ENCODE assay signal across 11 cellular contexts in genomic region chr15:63211549-63211948, GRCh38. TPM values are rescaled to one million over a fixed set of nuclear protein-coding genes. Genes with fewer than 3 reads are reported as not detected.
DNase-seq lines count a peak whose midpoint lies in the region; ATAC-seq and TF ChIP-seq lines count a peak whose summit lies in the region.
"Had no signal": no experiment of that assay in that cellular context is flagged by ENCODE, and none has a peak within 500 bp of the region (broad histone marks: within the 10 kb centered on the region; RNA-seq: fewer than 3 reads in every experiment).

No MANE protein-coding gene starts in this region.

- peak overlapping the region; percentile 63 for H3K4me3 Mint-ChIP-seq in activated T-cell treated with anti-CD3 and anti-CD28 coated beads, Interleukin-2, amount 50 U/mL, for 4 hours
- peak overlapping the region; percentile 71 for H3K4me3 Mint-ChIP-seq in T-helper 17 cell

- H3K36me3 ChIP-seq in esophagus squamous epithelium (no peaks in the 10 kb centered on the region), suprapubic skin (no peaks in the 10 kb centered on the region)
- H3K36me3 ChIP-seq: BE2C had no signal

- no peaks in the 10 kb centered on the region for H3K27me3 Mint-ChIP-seq in activated T-cell treated with anti-CD3 and anti-CD28 coated beads, Interleukin-2, amount 50 U/mL, for 4 hours (ENCODE audit: low read depth)
- H3K27me3 Mint-ChIP-seq in T-helper 17 cell: no peaks in the 10 kb centered on the region

- TF ChIP-seq EP300 in suprapubic skin (IDR thresholded peaks at IDR 0.05): no peak

- no peaks in the 10 kb centered on the region for H3K9me3 Mint-ChIP-seq in activated T-cell treated with anti-CD3 and anti-CD28 coated beads, Interleukin-2, amount 50 U/mL, for 4 hours

- peaks cover 0 to 48% (median 27%) of the 10 kb centered on the region in 3 donors for H3K4me1 ChIP-seq in esophagus squamous epithelium
- peaks cover 40% of the 10 kb centered on the region for H3K4me1 ChIP-seq in suprapubic skin
- H3K4me1 ChIP-seq: BE2C had no signal

- DNase-seq in activated T-cell treated with anti-CD3 and anti-CD28 coated beads, Interleukin-2, amount 50 U/mL, for 4 hours: no peak
- no peak for DNase-seq in activated T-cell treated with anti-CD3 and anti-CD28 coated beads, Interleukin-2, amount 50 U/mL, for 48 hours
- DNase-seq in T-helper 17 cell (no peak), esophagus squamous epithelium (lab: John Stamatoyannopoulos, UW) (no peak), suprapubic skin (ENCODE audit: low spot score in 2 of 2) (no peak)
- DNase-seq: BE2C, kidney, NCI-H1092 had no signal

- H3K27ac ChIP-seq in esophagus squamous epithelium (peak overlapping the region in 3 of 4 donors; percentile 21 to 72 (median 68)), suprapubic skin (peak overlapping the region; percentile 76)

- peaks cover 86% of the 10 kb centered on the region for H3K4me1 Mint-ChIP-seq in activated T-cell treated with anti-CD3 and anti-CD28 coated beads, Interleukin-2, amount 50 U/mL, for 4 hours (ENCODE audit: low read depth)
- peaks cover 58% of the 10 kb centered on the region for H3K4me1 Mint-ChIP-seq in T-helper 17 cell

- TF ChIP-seq POLR2A in esophagus squamous epithelium (IDR thresholded peaks at IDR 0.05) (no peak), suprapubic skin (IDR thresholded peaks at IDR 0.05) (no peak)

- ATAC-seq in activated T-cell treated with anti-CD3 and anti-CD28 coated beads, Interleukin-2, amount 50 U/mL, for 4 hours: peak; percentile 29 to 42
- ATAC-seq in T-helper 17 cell: no peak
- no peak for ATAC-seq in GM19324 (IDR thresholded peaks at IDR 0.05; ENCODE audit: low FRiP score, unreplicated experiment)
- no peak for ATAC-seq in HG03095 (IDR thresholded peaks at IDR 0.05; ENCODE audit: unreplicated experiment)
- no peak for ATAC-seq in GM21528 (IDR thresholded peaks at IDR 0.05; ENCODE audit: low FRiP score, unreplicated experiment)

- intact Hi-C loops in esophagus squamous epithelium (cut with DNase I): no loop called here

- H3K4me3 ChIP-seq in esophagus squamous epithelium (no peak overlapping the region), suprapubic skin (no peak overlapping the region)

- peak overlapping the region; percentile 94 for H3K27ac Mint-ChIP-seq in T-helper 17 cell

- WGBS in esophagus squamous epithelium, 2 donors: 84 to 94% methylated on average over 2 of the region's 2 CpGs
- 94% methylated on average over 2 of the region's 2 CpGs for WGBS in suprapubic skin

- TF ChIP-seq CTCF in esophagus squamous epithelium (IDR thresholded peaks at IDR 0.05): no peak
- no peak for TF ChIP-seq CTCF in suprapubic skin (IDR thresholded peaks at IDR 0.05)

- peaks cover 34% of the 10 kb centered on the region for H3K36me3 Mint-ChIP-seq in activated T-cell treated with anti-CD3 and anti-CD28 coated beads, Interleukin-2, amount 50 U/mL, for 4 hours (ENCODE audit: insufficient read depth)
- H3K36me3 Mint-ChIP-seq in T-helper 17 cell (ENCODE audit: low read depth): peaks cover 17% of the 10 kb centered on the region

- H3K27me3 ChIP-seq in esophagus squamous epithelium: no peaks in the 10 kb centered on the region
- no peaks in the 10 kb centered on the region for H3K27me3 ChIP-seq in suprapubic skin
- H3K27me3 ChIP-seq: BE2C had no signal

- H3K9me3 ChIP-seq in T-helper 17 cell (ENCODE audit: control insufficient read depth, low read length, poor library complexity, severe bottlenecking): no peaks in the 10 kb centered on the region
- H3K9me3 ChIP-seq in esophagus squamous epithelium: no peaks in the 10 kb centered on the region
- H3K9me3 ChIP-seq in suprapubic skin: no peaks in the 10 kb centered on the region
- H3K9me3 ChIP-seq: BE2C had no signal

RNA-seq across cellular contexts. Expression of gene RAB8B, which starts 22.1 kb away (rescaled TPM):
- total RNA-seq in activated T-cell treated with anti-CD3 and anti-CD28 coated beads, Interleukin-2, amount 50 U/mL, for 4 hours: 100 to 1,000 TPM; 127 to 166 (median 152) TPM
- total RNA-seq in T-helper 17 cell: 100 to 1,000 TPM in 1 of 2 donors, 10 to 100 TPM in 1; 78.1 to 108 TPM
- 10 to 100 TPM in 2 of 4 donors, 1 to 10 TPM in 2; 3.1 to 22.7 (median 10.0) TPM for total RNA-seq in esophagus squamous epithelium
- 10 to 100 TPM; 11.0 to 12.9 (median 12.5) TPM for total RNA-seq in suprapubic skin

RNA-seq across cellular contexts. Expression of gene RPS27L, which starts 54.3 kb away (rescaled TPM):
- 100 to 1,000 TPM in 1 of 3 donors, 10 to 100 TPM in 2; 82.0 to 114 (median 91.8) TPM for total RNA-seq in activated T-cell treated with anti-CD3 and anti-CD28 coated beads, Interleukin-2, amount 50 U/mL, for 4 hours
- total RNA-seq in T-helper 17 cell: 10 to 100 TPM; 49.8 to 64.2 TPM
- 10 to 100 TPM; 23.7 to 89.6 (median 43.8) TPM for total RNA-seq in esophagus squamous epithelium
- total RNA-seq in suprapubic skin: 10 to 100 TPM; 47.8 to 94.9 (median 51.5) TPM

Comparison
In these comparisons a context has a peak if more than half of its experiments do, and no peak if none do; other contexts are left out.
1. ATAC-seq: peak in activated T-cell treated with anti-CD3 and anti-CD28 coated beads, Interleukin-2, amount 50 U/mL, for 4 hours (2 of 2); none in T-helper 17 cell (single experiment), GM19324 (single experiment), HG03095 (single experiment) and GM21528 (single experiment).